1 cellular context compared by ENCODE assay signal in the genomic region with DNA sequence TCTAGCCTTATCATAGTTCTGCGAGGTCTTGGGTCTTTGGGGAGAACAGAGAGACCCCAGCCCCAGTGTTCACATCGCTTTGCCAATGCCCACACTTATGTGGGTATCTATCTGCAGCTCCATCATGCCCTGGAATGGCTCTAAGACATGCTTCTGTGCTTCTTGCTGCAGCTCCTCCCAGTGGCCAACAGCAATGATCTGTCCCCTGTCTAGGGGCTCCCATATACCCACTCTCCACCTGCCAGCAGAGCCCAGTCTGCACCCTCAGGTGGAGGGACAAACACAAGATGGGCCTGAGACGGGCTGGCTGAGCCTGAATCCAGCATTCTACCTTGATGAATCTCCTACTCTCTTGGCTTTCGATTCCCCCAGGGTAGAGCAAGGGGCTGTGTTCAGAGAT.
TF ChIP-seq lines count a peak whose summit lies in the region.

No MANE protein-coding gene starts in this region.

TF ChIP-seq in GM12878, 131 proteins besides CTCF, POLR2A, EP300 and RAD21 (continued from another document):
- TF ChIP-seq, protein P1, sequence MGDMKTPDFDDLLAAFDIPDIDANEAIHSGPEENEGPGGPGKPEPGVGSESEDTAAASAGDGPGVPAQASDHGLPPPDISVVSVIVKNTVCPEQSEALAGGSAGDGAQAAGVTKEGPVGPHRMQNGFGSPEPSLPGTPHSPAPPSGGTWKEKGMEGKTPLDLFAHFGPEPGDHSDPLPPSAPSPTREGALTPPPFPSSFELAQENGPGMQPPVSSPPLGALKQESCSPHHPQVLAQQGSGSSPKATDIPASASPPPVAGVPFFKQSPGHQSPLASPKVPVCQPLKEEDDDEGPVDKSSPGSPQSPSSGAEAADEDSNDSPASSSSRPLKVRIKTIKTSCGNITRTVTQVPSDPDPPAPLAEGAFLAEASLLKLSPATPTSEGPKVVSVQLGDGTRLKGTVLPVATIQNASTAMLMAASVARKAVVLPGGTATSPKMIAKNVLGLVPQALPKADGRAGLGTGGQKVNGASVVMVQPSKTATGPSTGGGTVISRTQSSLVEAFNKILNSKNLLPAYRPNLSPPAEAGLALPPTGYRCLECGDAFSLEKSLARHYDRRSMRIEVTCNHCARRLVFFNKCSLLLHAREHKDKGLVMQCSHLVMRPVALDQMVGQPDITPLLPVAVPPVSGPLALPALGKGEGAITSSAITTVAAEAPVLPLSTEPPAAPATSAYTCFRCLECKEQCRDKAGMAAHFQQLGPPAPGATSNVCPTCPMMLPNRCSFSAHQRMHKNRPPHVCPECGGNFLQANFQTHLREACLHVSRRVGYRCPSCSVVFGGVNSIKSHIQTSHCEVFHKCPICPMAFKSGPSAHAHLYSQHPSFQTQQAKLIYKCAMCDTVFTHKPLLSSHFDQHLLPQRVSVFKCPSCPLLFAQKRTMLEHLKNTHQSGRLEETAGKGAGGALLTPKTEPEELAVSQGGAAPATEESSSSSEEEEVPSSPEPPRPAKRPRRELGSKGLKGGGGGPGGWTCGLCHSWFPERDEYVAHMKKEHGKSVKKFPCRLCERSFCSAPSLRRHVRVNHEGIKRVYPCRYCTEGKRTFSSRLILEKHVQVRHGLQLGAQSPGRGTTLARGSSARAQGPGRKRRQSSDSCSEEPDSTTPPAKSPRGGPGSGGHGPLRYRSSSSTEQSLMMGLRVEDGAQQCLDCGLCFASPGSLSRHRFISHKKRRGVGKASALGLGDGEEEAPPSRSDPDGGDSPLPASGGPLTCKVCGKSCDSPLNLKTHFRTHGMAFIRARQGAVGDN (IDR thresholded peaks at IDR 0.05) = no peak
- TF ChIP-seq, protein P2, sequence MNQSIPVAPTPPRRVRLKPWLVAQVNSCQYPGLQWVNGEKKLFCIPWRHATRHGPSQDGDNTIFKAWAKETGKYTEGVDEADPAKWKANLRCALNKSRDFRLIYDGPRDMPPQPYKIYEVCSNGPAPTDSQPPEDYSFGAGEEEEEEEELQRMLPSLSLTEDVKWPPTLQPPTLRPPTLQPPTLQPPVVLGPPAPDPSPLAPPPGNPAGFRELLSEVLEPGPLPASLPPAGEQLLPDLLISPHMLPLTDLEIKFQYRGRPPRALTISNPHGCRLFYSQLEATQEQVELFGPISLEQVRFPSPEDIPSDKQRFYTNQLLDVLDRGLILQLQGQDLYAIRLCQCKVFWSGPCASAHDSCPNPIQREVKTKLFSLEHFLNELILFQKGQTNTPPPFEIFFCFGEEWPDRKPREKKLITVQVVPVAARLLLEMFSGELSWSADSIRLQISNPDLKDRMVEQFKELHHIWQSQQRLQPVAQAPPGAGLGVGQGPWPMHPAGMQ (IDR thresholded peaks at IDR 0.05; ENCODE audit: borderline replicate concordance) = no peak
- TF ChIP-seq, protein P3, sequence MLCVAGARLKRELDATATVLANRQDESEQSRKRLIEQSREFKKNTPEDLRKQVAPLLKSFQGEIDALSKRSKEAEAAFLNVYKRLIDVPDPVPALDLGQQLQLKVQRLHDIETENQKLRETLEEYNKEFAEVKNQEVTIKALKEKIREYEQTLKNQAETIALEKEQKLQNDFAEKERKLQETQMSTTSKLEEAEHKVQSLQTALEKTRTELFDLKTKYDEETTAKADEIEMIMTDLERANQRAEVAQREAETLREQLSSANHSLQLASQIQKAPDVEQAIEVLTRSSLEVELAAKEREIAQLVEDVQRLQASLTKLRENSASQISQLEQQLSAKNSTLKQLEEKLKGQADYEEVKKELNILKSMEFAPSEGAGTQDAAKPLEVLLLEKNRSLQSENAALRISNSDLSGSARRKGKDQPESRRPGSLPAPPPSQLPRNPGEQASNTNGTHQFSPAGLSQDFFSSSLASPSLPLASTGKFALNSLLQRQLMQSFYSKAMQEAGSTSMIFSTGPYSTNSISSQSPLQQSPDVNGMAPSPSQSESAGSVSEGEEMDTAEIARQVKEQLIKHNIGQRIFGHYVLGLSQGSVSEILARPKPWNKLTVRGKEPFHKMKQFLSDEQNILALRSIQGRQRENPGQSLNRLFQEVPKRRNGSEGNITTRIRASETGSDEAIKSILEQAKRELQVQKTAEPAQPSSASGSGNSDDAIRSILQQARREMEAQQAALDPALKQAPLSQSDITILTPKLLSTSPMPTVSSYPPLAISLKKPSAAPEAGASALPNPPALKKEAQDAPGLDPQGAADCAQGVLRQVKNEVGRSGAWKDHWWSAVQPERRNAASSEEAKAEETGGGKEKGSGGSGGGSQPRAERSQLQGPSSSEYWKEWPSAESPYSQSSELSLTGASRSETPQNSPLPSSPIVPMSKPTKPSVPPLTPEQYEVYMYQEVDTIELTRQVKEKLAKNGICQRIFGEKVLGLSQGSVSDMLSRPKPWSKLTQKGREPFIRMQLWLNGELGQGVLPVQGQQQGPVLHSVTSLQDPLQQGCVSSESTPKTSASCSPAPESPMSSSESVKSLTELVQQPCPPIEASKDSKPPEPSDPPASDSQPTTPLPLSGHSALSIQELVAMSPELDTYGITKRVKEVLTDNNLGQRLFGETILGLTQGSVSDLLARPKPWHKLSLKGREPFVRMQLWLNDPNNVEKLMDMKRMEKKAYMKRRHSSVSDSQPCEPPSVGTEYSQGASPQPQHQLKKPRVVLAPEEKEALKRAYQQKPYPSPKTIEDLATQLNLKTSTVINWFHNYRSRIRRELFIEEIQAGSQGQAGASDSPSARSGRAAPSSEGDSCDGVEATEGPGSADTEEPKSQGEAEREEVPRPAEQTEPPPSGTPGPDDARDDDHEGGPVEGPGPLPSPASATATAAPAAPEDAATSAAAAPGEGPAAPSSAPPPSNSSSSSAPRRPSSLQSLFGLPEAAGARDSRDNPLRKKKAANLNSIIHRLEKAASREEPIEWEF (IDR thresholded peaks at IDR 0.05; ENCODE audit: insufficient replicate concordance, low read depth, low read length) = no peak
